Comparison of ENCODE assay signal across 8 cellular contexts in genomic region chr2:13056259-13056843, GRCh38.
A peak's percentile ranks its signal among the peaks of the same experiment; 100 is the strongest.
DNase-seq lines count a peak whose midpoint lies in the region; ATAC-seq, FAIRE-seq and TF ChIP-seq lines count a peak whose summit lies in the region.

No MANE protein-coding gene starts in this region.

- no peaks in the 10 kb centered on the region for H3F3A ChIP-seq in SK-N-SH (replicated peaks; ENCODE audit: insufficient read depth)

- TF ChIP-seq CTCF in HEK293 (tag by site-specific recombination; IDR thresholded peaks at IDR 0.05) (no peak), SK-N-SH (IDR thresholded peaks at IDR 0.05) (peak; percentile 76)

- FAIRE-seq in islet of Langerhans (lab: Jason Lieb, UNC) = peak; percentile 36

- WGBS in SK-N-SH (ENCODE audit: low lambda C conversion rate) = 33% methylated on average over 3 of the region's 3 CpGs

- H3K4me3 ChIP-seq in HEK293 (ENCODE audit: low read depth, low read length) = no peak overlapping the region
- H3K4me3 ChIP-seq in SK-N-SH (ENCODE audit: low read depth in 2 of 2, low read length in 1 of 2) = no peak overlapping the region

- H3K4me2 ChIP-seq in SK-N-SH = no peak overlapping the region

- H3K9me2 ChIP-seq in SK-N-SH = no peaks in the 10 kb centered on the region

- H3K9me3 ChIP-seq in HEK293 (ENCODE audit: control insufficient read depth, insufficient read depth, low read depth, low read length) (no peaks in the 10 kb centered on the region), SK-N-SH (no peaks in the 10 kb centered on the region)

- H3K27ac ChIP-seq in HEK293 (ENCODE audit: extremely low read depth, low read depth, low read length) = no peak overlapping the region
- no peak overlapping the region for H3K27ac ChIP-seq in SK-N-SH (ENCODE audit: low read depth in 2 of 2, low read length in 1 of 2)

- POLR2A ChIA-PET in HEK293 (lab: Yijun Ruan, JAX) (no interaction called here), SK-N-SH (lab: Yijun Ruan, JAX) (no interaction called here)

- DNase-seq in AG08396 (ENCODE audit: low spot score) = peak; percentile 7
- peak; percentile 41 for DNase-seq in SK-N-SH
- no peak for DNase-seq in foreskin melanocyte
- DNase-seq in CD1c-positive myeloid dendritic cell (ENCODE audit: extremely low spot score) = no peak
- DNase-seq in dedifferentiated amniotic fluid mesenchymal stem cell (ENCODE audit: extremely low spot score) = no peak

- H3K27me3 ChIP-seq in SK-N-SH (ENCODE audit: insufficient read depth) = no peaks in the 10 kb centered on the region

- TF ChIP-seq RAD21 in SK-N-SH (IDR thresholded peaks at IDR 0.05; ENCODE audit: low read length) = peak; percentile 77

- H3K36me3 ChIP-seq in HEK293 (ENCODE audit: control insufficient read depth in 2 of 2, insufficient read depth in 1 of 2, low read length in 2 of 2) = no peaks in the 10 kb centered on the region
- no peaks in the 10 kb centered on the region for H3K36me3 ChIP-seq in SK-N-SH (replicated peaks in 1 of 2; ENCODE audit: control insufficient read depth in 1 of 2, insufficient read depth in 2 of 2, low read length in 1 of 2)

- no peak for ATAC-seq in GM21423 (IDR thresholded peaks at IDR 0.05; ENCODE audit: unreplicated experiment)

- CTCF ChIA-PET in HEK293 (lab: Yijun Ruan, JAX) (interaction anchor here (0.6 to 2.7 kb wide), 5 partner anchors 9 to 1646 kb away, joined by 3 to 18 read pairs (median 5); no protein-coding TSS in a partner anchor), SK-N-SH (lab: Yijun Ruan, JAX) (interaction anchor here (0.6 to 3.4 kb wide), 23 partner anchors 10 to 1580 kb away, joined by 3 to 30 read pairs (median 4); no protein-coding TSS in a partner anchor)

- H3K4me1 ChIP-seq in HEK293 (ENCODE audit: control insufficient read depth, insufficient read depth, low read length) (no peaks in the 10 kb centered on the region), SK-N-SH (ENCODE audit: control insufficient read depth in 1 of 2, insufficient read depth in 2 of 2, low read depth in 1 of 2, low read length in 1 of 2) (no peaks in the 10 kb centered on the region)

- no peak overlapping the region for H2AFZ ChIP-seq in SK-N-SH (ENCODE audit: low read depth)

- H3K9ac ChIP-seq in SK-N-SH = no peak overlapping the region

- no peak for TF ChIP-seq EP300 in SK-N-SH (IDR thresholded peaks at IDR 0.05; ENCODE audit: borderline replicate concordance in 1 of 2, low read depth in 1 of 2, low read length in 1 of 2)

- no peaks in the 10 kb centered on the region for H3K79me2 ChIP-seq in SK-N-SH (ENCODE audit: insufficient read depth)

- H4K20me1 ChIP-seq in SK-N-SH (ENCODE audit: insufficient read depth) = no peaks in the 10 kb centered on the region

TF ChIP-seq in HEK293, 187 proteins besides CTCF, POLR2A, EP300 and RAD21:
- TF ChIP-seq, protein P1, sequence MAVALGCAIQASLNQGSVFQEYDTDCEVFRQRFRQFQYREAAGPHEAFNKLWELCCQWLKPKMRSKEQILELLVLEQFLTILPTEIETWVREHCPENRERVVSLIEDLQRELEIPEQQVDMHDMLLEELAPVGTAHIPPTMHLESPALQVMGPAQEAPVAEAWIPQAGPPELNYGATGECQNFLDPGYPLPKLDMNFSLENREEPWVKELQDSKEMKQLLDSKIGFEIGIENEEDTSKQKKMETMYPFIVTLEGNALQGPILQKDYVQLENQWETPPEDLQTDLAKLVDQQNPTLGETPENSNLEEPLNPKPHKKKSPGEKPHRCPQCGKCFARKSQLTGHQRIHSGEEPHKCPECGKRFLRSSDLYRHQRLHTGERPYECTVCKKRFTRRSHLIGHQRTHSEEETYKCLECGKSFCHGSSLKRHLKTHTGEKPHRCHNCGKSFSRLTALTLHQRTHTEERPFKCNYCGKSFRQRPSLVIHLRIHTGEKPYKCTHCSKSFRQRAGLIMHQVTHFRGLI (tag by site-specific recombination; IDR thresholded peaks at IDR 0.05) = no peak
- TF ChIP-seq ZNF654 (tag by site-specific recombination; IDR thresholded peaks at IDR 0.05; ENCODE audit: low read depth) = peak; percentile 17
TF ChIP-seq in HEK293: peak in this region for 1.

TF ChIP-seq in SK-N-SH, 30 proteins besides CTCF, POLR2A, EP300 and RAD21:
- TF ChIP-seq IRF3 (IDR thresholded peaks at IDR 0.05; ENCODE audit: low read depth, low read length) = no peak
- TF ChIP-seq SIN3A (IDR thresholded peaks at IDR 0.05; ENCODE audit: borderline replicate concordance, low read depth, low read length) = no peak
- TF ChIP-seq SMC3 (IDR thresholded peaks at IDR 0.05; ENCODE audit: low read depth, low read length) = peak; percentile 24; the same call in 1 of the 2 replicates
TF ChIP-seq in SK-N-SH: peak in this region for 1.

Comparison
In these comparisons a context has a peak if more than half of its experiments do, and no peak if none do; other contexts are left out.
1. DNase-seq: peak in AG08396 (single experiment) and SK-N-SH (single experiment); none in foreskin melanocyte (single experiment), CD1c-positive myeloid dendritic cell (single experiment) and dedifferentiated amniotic fluid mesenchymal stem cell (single experiment).